ENCODE assay signal across 1 cellular context in genomic region chr2:160246356-160246755, GRCh38.
TF ChIP-seq lines count a peak whose summit lies in the region.

No MANE protein-coding gene starts in this region.

TF ChIP-seq in Ishikawa, 13 proteins besides CTCF, POLR2A, EP300 and RAD21 (continued from another document):
- TF ChIP-seq REST (IDR thresholded peaks at IDR 0.05; ENCODE audit: low read depth), result peak; percentile 59; the same call in 1 of the 2 replicates
